In genomic region chr20:63734111-63734945, GRCh38 we compare ENCODE assay signal across 18 cellular contexts. TPM values are rescaled to one million over a fixed set of nuclear protein-coding genes. Genes with fewer than 3 reads are reported as not detected.
DNase-seq lines count a peak whose midpoint lies in the region; ATAC-seq and TF ChIP-seq lines count a peak whose summit lies in the region.
"Had no signal": no experiment of that assay in that cellular context is flagged by ENCODE, and none has a peak within 500 bp of the region (broad histone marks: within the 10 kb centered on the region; RNA-seq: fewer than 3 reads in every experiment).

No MANE protein-coding gene starts in this region.

- 93 to 95% methylated on average over 16 to 25 of the region's 25 CpGs for WGBS in testis, 2 donors

- H3K4me2 ChIP-seq in OCI-LY7 (ENCODE audit: low read length) = no peak overlapping the region
- H3K4me2 ChIP-seq: smooth muscle cell had no signal

- no peak for TF ChIP-seq POLR2A in testis (IDR thresholded peaks at IDR 0.05)

- H3K9me3 ChIP-seq in OCI-LY7 (ENCODE audit: low read length) = no peaks in the 10 kb centered on the region
- H3K9me3 ChIP-seq in testis = no peaks in the 10 kb centered on the region
- H3K9me3 ChIP-seq: upper lobe of left lung had no signal

- H3K36me3 Mint-ChIP-seq in activated T-cell treated with anti-CD3 and anti-CD28 coated beads, Interleukin-2, amount 50 U/mL, for 24 hours (ENCODE audit: low read depth) = peaks cover 44% of the 10 kb centered on the region
- H3K36me3 Mint-ChIP-seq in neural crest cell (ENCODE audit: low read depth) = peaks cover 8% of the 10 kb centered on the region

- H3K27me3 ChIP-seq in testis = no peaks in the 10 kb centered on the region
- H3K27me3 ChIP-seq: upper lobe of left lung had no signal

- intact Hi-C loops in OCI-LY7 (cut with micrococcal nuclease; ENCODE audit: unreplicated experiment) = no loop called here
- intact Hi-C loops in testis (cut with DNase I; ENCODE audit: low total_unique reads) = no loop called here

- no peak overlapping the region for H3K4me3 Mint-ChIP-seq in activated T-cell treated with anti-CD3 and anti-CD28 coated beads, Interleukin-2, amount 50 U/mL, for 24 hours
- H3K4me3 Mint-ChIP-seq in neural crest cell = peak overlapping the region; percentile 27

- H3K36me3 ChIP-seq in OCI-LY7 (ENCODE audit: insufficient read depth, low read length) (peaks cover 61% of the 10 kb centered on the region), testis (ENCODE audit: low read depth, missing control alignments) (no peaks in the 10 kb centered on the region)

- no peak for ATAC-seq in HG02852 (IDR thresholded peaks at IDR 0.05; ENCODE audit: unreplicated experiment)
- ATAC-seq: esophagus mucosa had no signal

- H3K27ac Mint-ChIP-seq in activated T-cell treated with anti-CD3 and anti-CD28 coated beads, Interleukin-2, amount 50 U/mL, for 24 hours = peak overlapping the region; percentile 33
- H3K27ac Mint-ChIP-seq in neural crest cell (ENCODE audit: unreplicated experiment) = peak overlapping the region; percentile 6

- POLR2A ChIA-PET in OCI-LY7 (lab: Charles Lee) = no interaction called here

- TF ChIP-seq CTCF in OCI-LY7 (conservative IDR thresholded peaks at IDR 0.05; ENCODE audit: low read length) = no peak
- TF ChIP-seq CTCF in neural crest cell (conservative IDR thresholded peaks at IDR 0.05) = no peak
- TF ChIP-seq CTCF in testis (IDR thresholded peaks at IDR 0.05) = no peak

- CTCF ChIA-PET in OCI-LY7 (lab: Charles Lee; ENCODE audit: unreplicated experiment) = no interaction called here

- H3K4me3 ChIP-seq in OCI-LY7 (ENCODE audit: low read depth, low read length, poor library complexity, severe bottlenecking) = no peak overlapping the region
- no peak overlapping the region for H3K4me3 ChIP-seq in testis
- H3K4me3 ChIP-seq: smooth muscle cell, upper lobe of left lung had no signal

- TSS peak; percentile 28 for BruUV-seq in OCI-LY7 (replicated peaks; lab: Mats Ljungman, UMichigan)

- H3K79me2 ChIP-seq in OCI-LY7 (ENCODE audit: insufficient read depth, low read depth, low read length) = peaks cover 14% of the 10 kb centered on the region

- H3K4me1 ChIP-seq in OCI-LY7 (ENCODE audit: insufficient read depth, low read length, poor library complexity, severe bottlenecking) (peaks cover 77% of the 10 kb centered on the region), testis (peaks cover 10% of the 10 kb centered on the region)

- peaks cover 29% of the 10 kb centered on the region for H3K4me1 Mint-ChIP-seq in activated T-cell treated with anti-CD3 and anti-CD28 coated beads, Interleukin-2, amount 50 U/mL, for 24 hours (ENCODE audit: low read depth)
- no peaks in the 10 kb centered on the region for H3K4me1 Mint-ChIP-seq in neural crest cell

- H4K20me1 ChIP-seq in OCI-LY7 (ENCODE audit: insufficient read depth, low read length) = no peaks in the 10 kb centered on the region

- H3K9me2 ChIP-seq in OCI-LY7 (ENCODE audit: insufficient read depth, low read length) = no peaks in the 10 kb centered on the region

- DNase-seq in activated T-cell treated with anti-CD3 and anti-CD28 coated beads, Interleukin-2, amount 50 U/mL, for 24 hours = no peak
- no peak for DNase-seq in activated T-cell treated with anti-CD3 and anti-CD28 coated beads, Interleukin-2, amount 50 U/mL, for 1 hour
- DNase-seq in OCI-LY7 (ENCODE audit: low spot score) = no peak
- DNase-seq in neural crest cell (ENCODE audit: low read depth, low spot score) = no peak
- DNase-seq in testis = no peak
- DNase-seq: activated CD8-positive, alpha-beta memory T cell treated with anti-CD3 and anti-CD28 coated beads for 24 hours; dermis blood vessel endothelial cell; DMS 273 treated with DMSO at 0.1 percent for 48 hours; head of caudate nucleus; mesendoderm; NCI-H1436 treated with DMSO at 0.1 percent for 48 hours; NCI-H446 treated with DMSO at 0.1 percent for 48 hours; occipital lobe; stimulated activated naive CD4-positive, alpha-beta T cell had no signal

- no peak overlapping the region for H3K27ac ChIP-seq in OCI-LY7 (ENCODE audit: low read depth, low read length, poor library complexity, severe bottlenecking)
- no peak overlapping the region for H3K27ac ChIP-seq in testis
- H3K27ac ChIP-seq: upper lobe of left lung had no signal

- no peaks in the 10 kb centered on the region for H3K27me3 Mint-ChIP-seq in activated T-cell treated with anti-CD3 and anti-CD28 coated beads, Interleukin-2, amount 50 U/mL, for 24 hours
- peaks cover 9% of the 10 kb centered on the region for H3K27me3 Mint-ChIP-seq in neural crest cell (ENCODE audit: low read depth)

- no peaks in the 10 kb centered on the region for H3K9me3 Mint-ChIP-seq in activated T-cell treated with anti-CD3 and anti-CD28 coated beads, Interleukin-2, amount 50 U/mL, for 24 hours
- H3K9me3 Mint-ChIP-seq in neural crest cell = no peaks in the 10 kb centered on the region

- H2AFZ ChIP-seq in OCI-LY7 (ENCODE audit: low read length) = no peak overlapping the region

RNA-seq across cellular contexts. Expression of gene LIME1, which starts 2.1 kb away (rescaled TPM):
- 66.3 and 76.4 TPM in 2 replicates for total RNA-seq in OCI-LY7 (2014; rRNA removed; shearing (Covaris generic))
- total RNA-seq in OCI-LY7 (2022) = 67.9 and 75.6 TPM in 2 replicates
- 16.5 and 17.6 TPM in 2 replicates for total RNA-seq in neural crest cell
- 10 to 100 TPM; 41.4 to 47.4 TPM for total RNA-seq in testis
- 5.6 TPM for polyA plus RNA-seq in testis (ENCODE audit: insufficient read depth, low read depth, low replicate concordance)

RNA-seq across cellular contexts. Expression of gene SLC2A4RG, which starts 5.2 kb away (rescaled TPM):
- total RNA-seq in OCI-LY7 (2014; rRNA removed; shearing (Covaris generic)) = 69.8 and 77.9 TPM in 2 replicates
- total RNA-seq in OCI-LY7 (2022) (110 and 113 TPM in 2 replicates), neural crest cell (73.3 and 79.1 TPM in 2 replicates), testis (100 to 1,000 TPM; 123 to 141 TPM)
- polyA plus RNA-seq in testis (ENCODE audit: insufficient read depth, low read depth, low replicate concordance) = 64.4 TPM

RNA-seq across cellular contexts. Expression of gene ZGPAT, which starts 26.5 kb away (rescaled TPM):
- total RNA-seq in OCI-LY7 (2014; rRNA removed; shearing (Covaris generic)) = 43.1 and 43.9 TPM in 2 replicates
- 50.8 and 55.4 TPM in 2 replicates for total RNA-seq in OCI-LY7 (2022)
- total RNA-seq in neural crest cell = 31.3 and 32.1 TPM in 2 replicates
- 10 to 100 TPM; 53.1 to 57.3 TPM for total RNA-seq in testis
- 43.1 TPM for polyA plus RNA-seq in testis (ENCODE audit: insufficient read depth, low read depth, low replicate concordance)

RNA-seq across cellular contexts. Expression of gene ARFRP1, which starts 26.6 kb away (rescaled TPM):
- total RNA-seq in OCI-LY7 (2014; rRNA removed; shearing (Covaris generic)) = 47.9 and 53.3 TPM in 2 replicates
- total RNA-seq in OCI-LY7 (2022) = 82.1 and 85.6 TPM in 2 replicates
- 41.0 and 42.1 TPM in 2 replicates for total RNA-seq in neural crest cell
- 10 to 100 TPM; 55.4 to 55.6 TPM for total RNA-seq in testis
- 37.8 TPM for polyA plus RNA-seq in testis (ENCODE audit: insufficient read depth, low read depth, low replicate concordance)

RNA-seq across cellular contexts. Expression of gene TNFRSF6B, which starts 37.9 kb away (rescaled TPM):
- 1.4 and 6.6 TPM in 2 replicates for total RNA-seq in OCI-LY7 (2014; rRNA removed; shearing (Covaris generic))
- total RNA-seq in OCI-LY7 (2022) (1.0 TPM in 1 of 2 replicates, not detected in the other), neural crest cell (not detected in 2 replicates), testis (10 to 100 TPM; 26.2 to 30.5 TPM)
- polyA plus RNA-seq in testis (ENCODE audit: insufficient read depth, low read depth, low replicate concordance) = 3.0 TPM
- total RNA-seq: occipital lobe had no signal
